Comparison of ENCODE assay signal across 11 cellular contexts in the genomic region with DNA sequence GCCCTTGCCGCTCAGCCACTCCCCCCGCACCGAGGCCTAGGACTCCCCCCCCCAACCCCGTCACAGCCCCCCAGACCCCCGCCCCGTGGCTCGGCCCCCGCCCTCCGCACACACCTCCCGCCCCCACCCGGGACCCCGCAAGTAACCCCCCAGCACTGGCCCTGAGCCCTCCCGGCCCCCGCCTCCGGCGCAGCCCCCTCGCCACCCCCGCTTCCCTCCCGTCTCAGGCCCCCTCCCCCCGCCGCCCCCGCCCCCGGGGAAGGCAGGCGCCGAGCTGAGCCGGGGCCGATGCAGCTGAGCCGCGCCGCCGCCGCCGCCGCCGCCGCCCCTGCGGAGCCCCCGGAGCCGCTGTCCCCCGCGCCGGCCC. TPM values are rescaled to one million over a fixed set of nuclear protein-coding genes. Genes with fewer than 3 reads are reported as not detected.
DNase-seq lines count a peak whose midpoint lies in the region; ATAC-seq and TF ChIP-seq lines count a peak whose summit lies in the region.
"Had no signal": no experiment of that assay in that cellular context is flagged by ENCODE, and none has a peak within 500 bp of the region (broad histone marks: within the 10 kb centered on the region; RNA-seq: fewer than 3 reads in every experiment).

No MANE protein-coding gene starts in this region.

- no peaks in the 10 kb centered on the region for H3K9me3 Mint-ChIP-seq in central memory CD8-positive, alpha-beta T cell
- H3K9me3 Mint-ChIP-seq: activated naive CD4-positive, alpha-beta T cell treated with anti-CD3 and anti-CD28 coated beads for 36 hours had no signal

- H3K27me3 ChIP-seq in vagina (peaks cover 6% of the 10 kb centered on the region), Karpas-422 (ENCODE audit: low read length) (no peaks in the 10 kb centered on the region)
- H3K27me3 ChIP-seq: MG63 had no signal

- H3K36me3 Mint-ChIP-seq in central memory CD8-positive, alpha-beta T cell (ENCODE audit: insufficient read depth) = no peaks in the 10 kb centered on the region

- no peak for TF ChIP-seq CTCF in vagina (IDR thresholded peaks at IDR 0.05)
- no peak for TF ChIP-seq CTCF in foreskin fibroblast (IDR thresholded peaks at IDR 0.05; ENCODE audit: low read depth, low read length)

- peaks cover 9% of the 10 kb centered on the region for H3K4me1 Mint-ChIP-seq in central memory CD8-positive, alpha-beta T cell

- TF ChIP-seq POLR2A in vagina (IDR thresholded peaks at IDR 0.05) = no peak

- peaks cover 56% of the 10 kb centered on the region for H3K27me3 Mint-ChIP-seq in central memory CD8-positive, alpha-beta T cell

- H3K9me3 ChIP-seq in vagina = no peaks in the 10 kb centered on the region
- peaks cover 4% of the 10 kb centered on the region; the same call in 1 of the 2 replicates for H3K9me3 ChIP-seq in Karpas-422 (ENCODE audit: low read length)
- H3K9me3 ChIP-seq: MG63 had no signal

- no peak overlapping the region for H2AFZ ChIP-seq in Karpas-422 (ENCODE audit: low read length)

- H3K79me2 ChIP-seq in Karpas-422 (ENCODE audit: low read length) = no peaks in the 10 kb centered on the region

- no peak overlapping the region for H3K27ac ChIP-seq in vagina
- no peak overlapping the region for H3K27ac ChIP-seq in Karpas-422 (ENCODE audit: low read length)

- peaks cover 18% of the 10 kb centered on the region for H3K4me1 ChIP-seq in vagina
- H3K4me1 ChIP-seq in Karpas-422 (ENCODE audit: low read length) = no peaks in the 10 kb centered on the region

- no peak overlapping the region for H3K4me2 ChIP-seq in Karpas-422 (ENCODE audit: low read depth, low read length, poor library complexity, severe bottlenecking)

- no peaks in the 10 kb centered on the region for H3K36me3 ChIP-seq in vagina
- H3K36me3 ChIP-seq in Karpas-422 (ENCODE audit: insufficient read depth, low read length) = no peaks in the 10 kb centered on the region
- H3K36me3 ChIP-seq: MG63 had no signal

- no peak overlapping the region for H3K9ac ChIP-seq in Karpas-422 (ENCODE audit: low read length)

- H3K27ac Mint-ChIP-seq in central memory CD8-positive, alpha-beta T cell (ENCODE audit: low read depth) = no peak overlapping the region
- H3K27ac Mint-ChIP-seq: activated naive CD4-positive, alpha-beta T cell treated with anti-CD3 and anti-CD28 coated beads for 36 hours had no signal

- H3K4me3 Mint-ChIP-seq in central memory CD8-positive, alpha-beta T cell = peak overlapping the region; percentile 71

- intact Hi-C loops in vagina (cut with DNase I) = no loop called here

- ATAC-seq in central memory CD8-positive, alpha-beta T cell (replicated peaks; ENCODE audit: extremely low read depth, poor library complexity, severe bottlenecking) = no peak

- H3K9me2 ChIP-seq in Karpas-422 (replicated peaks; ENCODE audit: insufficient read depth, low read length) = no peaks in the 10 kb centered on the region

- no peaks in the 10 kb centered on the region for H4K20me1 ChIP-seq in Karpas-422 (ENCODE audit: insufficient read depth, low read depth, low read length)

- peak; percentile 17 for DNase-seq in stimulated activated CD4-positive, alpha-beta T cell treated with anti-CD3 and anti-CD28 coated beads, Interleukin-2, amount 100 ng/mL, for 4 hours (ENCODE audit: low read depth)
- no peak for DNase-seq in stimulated activated CD4-positive, alpha-beta T cell treated with anti-CD3 and anti-CD28 coated beads, Interleukin-2, amount 100 ng/mL, for 24 hours
- DNase-seq in central memory CD8-positive, alpha-beta T cell (ENCODE audit: low spot score in 2 of 2) = no peak
- DNase-seq in mucosa of gallbladder (ENCODE audit: low spot score) = peak; percentile 5
- DNase-seq in vagina (ENCODE audit: extremely low spot score in 2 of 2) = no peak
- DNase-seq in Karpas-422 = no peak
- no peak for DNase-seq in foreskin fibroblast
- DNase-seq in NCI-H2171 treated with DMSO at 0.1 percent for 48 hours (lab: John Stamatoyannopoulos, UW) = no peak
- DNase-seq: effector memory CD4-positive, alpha-beta T cell; MG63 had no signal

- peak overlapping the region; percentile 37 to 47 for H3K4me3 ChIP-seq in vagina
- H3K4me3 ChIP-seq in Karpas-422 (ENCODE audit: low read length) = no peak overlapping the region
- H3K4me3 ChIP-seq in foreskin fibroblast (ENCODE audit: low read depth in 1 of 2, low read length in 2 of 2) = no peak overlapping the region

RNA-seq across cellular contexts. Expression of a gene that starts 1.5 kb away (rescaled TPM):
- 21.8 TPM for total RNA-seq in mucosa of gallbladder
- total RNA-seq in vagina = 20.4 TPM
- 0.04 TPM in 1 of 2 replicates, not detected in the other for total RNA-seq in Karpas-422 (2014; rRNA removed; shearing (Covaris generic); ENCODE audit: low replicate concordance)

RNA-seq across cellular contexts. Expression of a gene that starts 46.2 kb away (rescaled TPM):
- total RNA-seq in mucosa of gallbladder (113 TPM), vagina (44.2 TPM)
- total RNA-seq in Karpas-422 (2014; rRNA removed; shearing (Covaris generic); ENCODE audit: low replicate concordance) = 24.3 and 41.1 TPM in 2 replicates

Comparison
In these comparisons a context has a peak if more than half of its experiments do, and no peak if none do; other contexts are left out.
1. DNase-seq: peak in stimulated activated CD4-positive, alpha-beta T cell treated with anti-CD3 and anti-CD28 coated beads, Interleukin-2, amount 100 ng/mL, for 4 hours (single experiment) and mucosa of gallbladder (single experiment); none in stimulated activated CD4-positive, alpha-beta T cell treated with anti-CD3 and anti-CD28 coated beads, Interleukin-2, amount 100 ng/mL, for 24 hours (0 of 2), central memory CD8-positive, alpha-beta T cell (0 of 2), vagina (0 of 2), Karpas-422 (single experiment), foreskin fibroblast (0 of 2) and NCI-H2171 treated with DMSO at 0.1 percent for 48 hours (single experiment).
2. H3K4me3 ChIP-seq: peak in vagina (2 of 2); none in Karpas-422 (single experiment) and foreskin fibroblast (0 of 2).
3. RNA of a gene that starts 1.5 kb away (total RNA-seq): 21.8 TPM in mucosa of gallbladder (single experiment) and 20.4 TPM in vagina (single experiment); 0.04 TPM in Karpas-422; every median in the first group is over 10 times any median in the second.